16 cellular contexts compared by ENCODE assay signal in genomic region chr16:15676506-15676905, GRCh38. TPM values are rescaled to one million over a fixed set of nuclear protein-coding genes. Genes with fewer than 3 reads are reported as not detected.
DNase-seq lines count a peak whose midpoint lies in the region; ATAC-seq and TF ChIP-seq lines count a peak whose summit lies in the region.
"Had no signal": no experiment of that assay in that cellular context is flagged by ENCODE, and none has a peak within 500 bp of the region (broad histone marks: within the 10 kb centered on the region; RNA-seq: fewer than 3 reads in every experiment).

No MANE protein-coding gene starts in this region.

- H3K4me3 ChIP-seq in GM23338 = no peak overlapping the region
- no peak overlapping the region for H3K4me3 ChIP-seq in WERI-Rb-1 (ENCODE audit: low read depth, low read length)
- H3K4me3 ChIP-seq: pancreas, right lobe of liver, tibial artery had no signal

- H3K4me2 ChIP-seq in GM23338 = no peak overlapping the region

- no peaks in the 10 kb centered on the region for H3K27me3 ChIP-seq in GM23338 (ENCODE audit: insufficient read depth)
- H3K27me3 ChIP-seq in WERI-Rb-1 (ENCODE audit: insufficient read depth, low read depth, severe bottlenecking) = no peaks in the 10 kb centered on the region
- H3K27me3 ChIP-seq: pancreas, right lobe of liver, tibial artery had no signal

- H3K27me3 Mint-ChIP-seq in CD14-positive monocyte (ENCODE audit: low read depth in 3 of 3) (peaks cover 0 to 6% (median 2%) of the 10 kb centered on the region in 3 donors), GM23338 (ENCODE audit: insufficient read depth, low read depth, poor library complexity) (no peaks in the 10 kb centered on the region)
- no peaks in the 10 kb centered on the region for H3K27me3 Mint-ChIP-seq in dendritic cell treated with granulocyte-macrophage colony-stimulating factor and Interleukin-4, amounts not matched to agents 40 ng/mL and 50 ng/mL, for 4 days
- H3K27me3 Mint-ChIP-seq in naive thymus-derived CD8-positive, alpha-beta T cell = no peaks in the 10 kb centered on the region

- H3K27ac Mint-ChIP-seq in CD14-positive monocyte (peak overlapping the region in 5 of 7 donors; percentile 38 to 86 (median 67)), GM23338 (peak overlapping the region; percentile 79)
- H3K27ac Mint-ChIP-seq in dendritic cell treated with granulocyte-macrophage colony-stimulating factor and Interleukin-4, amounts not matched to agents 40 ng/mL and 50 ng/mL, for 4 days = peak overlapping the region; percentile 65
- H3K27ac Mint-ChIP-seq in naive thymus-derived CD8-positive, alpha-beta T cell = peak overlapping the region in 9 of 10 donors; percentile 49 to 98 (median 81)

- H3K36me3 ChIP-seq in GM23338 (ENCODE audit: insufficient read depth) = peaks cover 5% of the 10 kb centered on the region; the same call in 1 of the 2 replicates
- H3K36me3 ChIP-seq in WERI-Rb-1 = peaks cover 47% of the 10 kb centered on the region

- H3K4me1 Mint-ChIP-seq in CD14-positive monocyte (peaks cover 39% of the 10 kb centered on the region), GM23338 (peaks cover 2% of the 10 kb centered on the region; the same call in 1 of the 3 replicates)
- H3K4me1 Mint-ChIP-seq in dendritic cell treated with granulocyte-macrophage colony-stimulating factor and Interleukin-4, amounts not matched to agents 40 ng/mL and 50 ng/mL, for 4 days (ENCODE audit: low read depth) = peaks cover 50% of the 10 kb centered on the region
- peaks cover 27 to 58% (median 44%) of the 10 kb centered on the region in 4 donors for H3K4me1 Mint-ChIP-seq in naive thymus-derived CD8-positive, alpha-beta T cell

- no peaks in the 10 kb centered on the region for H3K9me2 ChIP-seq in GM23338 (ENCODE audit: insufficient read depth)

- H2AFZ ChIP-seq in GM23338 = no peak overlapping the region

- no peak for DNase-seq in CD14-positive monocyte (ENCODE audit: low spot score)
- no peak for DNase-seq in GM23338 (ENCODE audit: low spot score)
- DNase-seq in naive thymus-derived CD8-positive, alpha-beta T cell = no peak
- DNase-seq in WERI-Rb-1 = no peak
- DNase-seq in NCI-H526 treated with DMSO at 0.1 percent for 48 hours (lab: John Stamatoyannopoulos, UW) = no peak
- DNase-seq: EL; glutamatergic neuron; NCI-H1105; NCI-H524; pancreas; right lobe of liver; stimulated activated CD4-positive, alpha-beta T cell treated with anti-CD3 and anti-CD28 coated beads, Interleukin-15, amount 100 ng/mL, for 24 hours; tibial artery had no signal

- no peaks in the 10 kb centered on the region for H3K9me3 Mint-ChIP-seq in CD14-positive monocyte
- no peaks in the 10 kb centered on the region for H3K9me3 Mint-ChIP-seq in GM23338
- no peaks in the 10 kb centered on the region for H3K9me3 Mint-ChIP-seq in dendritic cell treated with granulocyte-macrophage colony-stimulating factor and Interleukin-4, amounts not matched to agents 40 ng/mL and 50 ng/mL, for 4 days
- H3K9me3 Mint-ChIP-seq in naive thymus-derived CD8-positive, alpha-beta T cell = no peaks in the 10 kb centered on the region

- H3K4me1 ChIP-seq in GM23338 (ENCODE audit: insufficient read depth) = 0 out of 2 replicates have a peak, but pooled peaks cover 2% of the 10 kb centered on the region
- H3K4me1 ChIP-seq: pancreas had no signal

- H3K9me3 ChIP-seq in WERI-Rb-1 (ENCODE audit: severe bottlenecking) = no peaks in the 10 kb centered on the region
- H3K9me3 ChIP-seq: pancreas, right lobe of liver, tibial artery had no signal

- intact Hi-C loops in CD14-positive monocyte (cut with micrococcal nuclease) = loop anchor here in 1 of 2 donors (10.0 kb wide), 1 partner anchor 82 kb away; no protein-coding TSS in a partner anchor
- intact Hi-C loops in dendritic cell treated with granulocyte-macrophage colony-stimulating factor and Interleukin-4, amounts not matched to agents 40 ng/mL and 50 ng/mL, for 4 days (cut with micrococcal nuclease) = no loop called here

- no peaks in the 10 kb centered on the region for H3K79me2 ChIP-seq in GM23338 (replicated peaks; ENCODE audit: insufficient read depth)

- no peaks in the 10 kb centered on the region for H3F3A ChIP-seq in GM23338 (replicated peaks; ENCODE audit: low read depth)

- POLR2A ChIA-PET in naive thymus-derived CD8-positive, alpha-beta T cell (lab: Charles Lee) = no interaction called here

- H3K27ac ChIP-seq in GM23338 (ENCODE audit: low read depth) (no peak overlapping the region), WERI-Rb-1 (no peak overlapping the region)
- H3K27ac ChIP-seq: pancreas, right lobe of liver, tibial artery had no signal

- TF ChIP-seq CTCF in CD14-positive monocyte (IDR thresholded peaks at IDR 0.05) (no peak), GM23338 (conservative IDR thresholded peaks at IDR 0.05; ENCODE audit: low read depth in 2 of 2) (no peak), WERI-Rb-1 (IDR thresholded peaks at IDR 0.05; ENCODE audit: low read depth, low read length) (no peak)

- ATAC-seq in GM23338 = no peak
- ATAC-seq in naive thymus-derived CD8-positive, alpha-beta T cell = no peak
- ATAC-seq in GM21423 (IDR thresholded peaks at IDR 0.05; ENCODE audit: unreplicated experiment) = no peak
- no peak for ATAC-seq in HG03342 (IDR thresholded peaks at IDR 0.05; ENCODE audit: unreplicated experiment)
- ATAC-seq: pancreas, right lobe of liver had no signal

- no peaks in the 10 kb centered on the region; the same call in 1 of the 2 replicates for H4K20me1 ChIP-seq in GM23338 (replicated peaks; ENCODE audit: insufficient read depth)

- no peak overlapping the region for H3K4me3 Mint-ChIP-seq in CD14-positive monocyte
- no peak overlapping the region for H3K4me3 Mint-ChIP-seq in GM23338
- H3K4me3 Mint-ChIP-seq in dendritic cell treated with granulocyte-macrophage colony-stimulating factor and Interleukin-4, amounts not matched to agents 40 ng/mL and 50 ng/mL, for 4 days = no peak overlapping the region
- H3K4me3 Mint-ChIP-seq in naive thymus-derived CD8-positive, alpha-beta T cell = no peak overlapping the region

- H3K36me3 Mint-ChIP-seq in CD14-positive monocyte = peaks cover 56 to 81% of the 10 kb centered on the region in 2 donors
- peaks cover 29% of the 10 kb centered on the region for H3K36me3 Mint-ChIP-seq in GM23338 (ENCODE audit: low read depth)
- H3K36me3 Mint-ChIP-seq in dendritic cell treated with granulocyte-macrophage colony-stimulating factor and Interleukin-4, amounts not matched to agents 40 ng/mL and 50 ng/mL, for 4 days (ENCODE audit: low read depth) = peaks cover 83% of the 10 kb centered on the region
- H3K36me3 Mint-ChIP-seq in naive thymus-derived CD8-positive, alpha-beta T cell = peaks cover 0 to 71% (median 6%) of the 10 kb centered on the region in 3 donors

TF ChIP-seq in GM23338, 12 proteins besides CTCF, POLR2A, EP300 and RAD21 (continues in another document):
- no peak for TF ChIP-seq ZNF331 (CRISPR knock-in tag; IDR thresholded peaks at IDR 0.05; ENCODE audit: low read depth)
- no peak for TF ChIP-seq JUNB (IDR thresholded peaks at IDR 0.05; ENCODE audit: unreplicated experiment)
- no peak for TF ChIP-seq POLR2AphosphoS5 (IDR thresholded peaks at IDR 0.05; ENCODE audit: low read depth)
- TF ChIP-seq EZH2 (IDR thresholded peaks at IDR 0.05; ENCODE audit: low read depth, unreplicated experiment) = no peak
- TF ChIP-seq STAT1 (IDR thresholded peaks at IDR 0.05; ENCODE audit: unreplicated experiment) = no peak

RNA-seq across cellular contexts. Expression of gene NDE1, which starts 26.5 kb away (rescaled TPM):
- 10 to 100 TPM; 26.0 to 28.0 TPM for polyA plus RNA-seq in CD14-positive monocyte
- 22.9 and 28.7 TPM in 2 replicates for total RNA-seq in GM23338 (2014; rRNA removed; shearing (Covaris generic))
- polyA plus RNA-seq in GM23338 (2016; fragmentation: Nextera tagmentation; extraction: Ambion mirVana) = 11.1 and 13.0 TPM in 2 replicates
- total RNA-seq in naive thymus-derived CD8-positive, alpha-beta T cell = 100 to 1,000 TPM; 128 to 138 TPM
- polyA plus RNA-seq in naive thymus-derived CD8-positive, alpha-beta T cell = 10 to 100 TPM; 23.5 to 59.1 (median 42.3) TPM

RNA-seq across cellular contexts. Expression of gene MARF1, which starts 33.6 kb away (rescaled TPM):
- polyA plus RNA-seq in CD14-positive monocyte (1 to 10 TPM; 5.7 to 9.8 TPM), GM23338 (2016; fragmentation: Nextera tagmentation; extraction: Ambion mirVana) (7.0 and 8.3 TPM in 2 replicates)
- total RNA-seq in GM23338 (2014; rRNA removed; shearing (Covaris generic)) = 11.0 and 16.0 TPM in 2 replicates
- total RNA-seq in naive thymus-derived CD8-positive, alpha-beta T cell = 100 to 1,000 TPM; 228 to 256 TPM
- polyA plus RNA-seq in naive thymus-derived CD8-positive, alpha-beta T cell = 10 to 100 TPM; 10.9 to 18.2 (median 15.2) TPM
